Comparison of ENCODE assay signal across 8 cellular contexts in genomic region chr16:30355954-30356308, GRCh38. TPM values are rescaled to one million over a fixed set of nuclear protein-coding genes. Genes with fewer than 3 reads are reported as not detected.
DNase-seq lines count a peak whose midpoint lies in the region; ATAC-seq, FAIRE-seq and TF ChIP-seq lines count a peak whose summit lies in the region.

No MANE protein-coding gene starts in this region.

- peak overlapping the region; percentile 92 for H3K27ac ChIP-seq in CD4-positive, alpha-beta T cell (ENCODE audit: low read depth, low read length)
- H3K27ac ChIP-seq in ectodermal cell (ENCODE audit: insufficient read depth, low read depth, low read length, poor library complexity, severe bottlenecking), result peak overlapping the region; percentile 99
- peak overlapping the region; percentile 91 for H3K27ac ChIP-seq in neural progenitor cell

- H3K4me3 ChIP-seq in MG63 (peak overlapping the region; percentile 96), ectodermal cell (ENCODE audit: insufficient read depth, low read depth, low read length) (peak overlapping the region; percentile 97), neural progenitor cell (peak overlapping the region; percentile 84)

- intact Hi-C loops in CD4-positive, alpha-beta T cell (cut with DNase I, micrococcal nuclease), result loop anchor here (1.0 to 10.0 kb wide), 6 partner anchors 14 to 201 kb away; partner anchors contain the start of genes TBC1D10B (in 2 of the 2), ZNF771 (in 2 of the 2) and ZNF764 (in 1 of the 2)

- no peaks in the 10 kb centered on the region for H3K9me3 Mint-ChIP-seq in CD4-positive, alpha-beta T cell
- H3K9me3 Mint-ChIP-seq in neural progenitor cell, result no peaks in the 10 kb centered on the region

- FAIRE-seq in HTR-8/SVneo (lab: Jason Lieb, UNC), result no peak

- 52 to 57% methylated on average over 7 of the region's 7 CpGs for WGBS in ectodermal cell, 2 experiments

- peaks cover 10% of the 10 kb centered on the region for H4K20me1 ChIP-seq in neural progenitor cell (ENCODE audit: low read depth)

- H3F3A ChIP-seq in neural progenitor cell (ENCODE audit: low read depth), result peaks cover 5% of the 10 kb centered on the region

- H3K36me3 Mint-ChIP-seq in CD4-positive, alpha-beta T cell (ENCODE audit: low read depth), result peaks cover 74% of the 10 kb centered on the region
- peaks cover 20% of the 10 kb centered on the region for H3K36me3 Mint-ChIP-seq in neural progenitor cell

- no peaks in the 10 kb centered on the region for H3K9me3 ChIP-seq in CD4-positive, alpha-beta T cell (ENCODE audit: control insufficient read depth, low read length)
- H3K9me3 ChIP-seq in MG63 (no peaks in the 10 kb centered on the region), ectodermal cell (ENCODE audit: control insufficient read depth, low read length) (no peaks in the 10 kb centered on the region), neural progenitor cell (ENCODE audit: low read depth) (no peaks in the 10 kb centered on the region)

- peak overlapping the region; percentile 61 for H3K9ac ChIP-seq in neural progenitor cell

- H3K79me2 ChIP-seq in neural progenitor cell (ENCODE audit: low read depth), result peaks cover 26% of the 10 kb centered on the region

- no peaks in the 10 kb centered on the region for H3K27me3 Mint-ChIP-seq in CD4-positive, alpha-beta T cell
- H3K27me3 Mint-ChIP-seq in neural progenitor cell (ENCODE audit: insufficient read depth, low read depth), result peaks cover 7% of the 10 kb centered on the region

- peak overlapping the region; percentile 1 for H2AFZ ChIP-seq in neural progenitor cell (replicated peaks)

- peak overlapping the region; percentile 91 for H3K4me3 Mint-ChIP-seq in CD4-positive, alpha-beta T cell
- peak overlapping the region; percentile 96 for H3K4me3 Mint-ChIP-seq in neural progenitor cell

- H3K4me2 ChIP-seq in neural progenitor cell, result peak overlapping the region; percentile 70

- peak overlapping the region; percentile 89 for H3K27ac Mint-ChIP-seq in CD4-positive, alpha-beta T cell
- H3K27ac Mint-ChIP-seq in neural progenitor cell, result peak overlapping the region; percentile 100

- no peak for DNase-seq in CD4-positive, alpha-beta T cell
- DNase-seq in MG63 (no peak), neural progenitor cell (ENCODE audit: low spot score) (peak; percentile 28), HTR-8/SVneo (ENCODE audit: insufficient read length, low spot score) (no peak)
- no peak for DNase-seq in activated CD4-positive, CD25-positive, alpha-beta regulatory T cell treated with anti-CD3 and anti-CD28 coated beads, Interleukin-2, amount 50 U/mL, for 72 hours

- POLR2A ChIA-PET in CD4-positive, alpha-beta T cell (lab: Charles Lee), result interaction anchor here (1.0 to 4.6 kb wide), 9 partner anchors 12 to 290 kb away, joined by 3 to 19 read pairs (median 10); partner anchors contain the start of genes ALDOA, CORO1A and TBC1D10B

- ATAC-seq in CD4-positive, alpha-beta T cell (ENCODE audit: poor library complexity), result no peak
- ATAC-seq in GM19023 (IDR thresholded peaks at IDR 0.05; ENCODE audit: unreplicated experiment) (no peak), GM21576 (IDR thresholded peaks at IDR 0.05; ENCODE audit: unreplicated experiment) (no peak)

- TF ChIP-seq CTCF in CD4-positive, alpha-beta T cell (IDR thresholded peaks at IDR 0.05), result no peak
- no peak for TF ChIP-seq CTCF in neural progenitor cell (IDR thresholded peaks at IDR 0.05)

- CTCF ChIA-PET in CD4-positive, alpha-beta T cell (lab: Charles Lee), result no interaction called here

- H3K27me3 ChIP-seq in CD4-positive, alpha-beta T cell (ENCODE audit: control insufficient read depth, insufficient read depth, low read length), result no peaks in the 10 kb centered on the region
- no peaks in the 10 kb centered on the region for H3K27me3 ChIP-seq in MG63
- no peaks in the 10 kb centered on the region for H3K27me3 ChIP-seq in ectodermal cell (ENCODE audit: control insufficient read depth, insufficient read depth, low read length, poor library complexity, severe bottlenecking)
- no peaks in the 10 kb centered on the region for H3K27me3 ChIP-seq in neural progenitor cell

- peaks cover 24% of the 10 kb centered on the region for H3K4me1 Mint-ChIP-seq in CD4-positive, alpha-beta T cell (ENCODE audit: low read depth)
- peaks cover 23% of the 10 kb centered on the region for H3K4me1 Mint-ChIP-seq in neural progenitor cell

- peaks cover 69% of the 10 kb centered on the region for H3K36me3 ChIP-seq in MG63
- peaks cover 29% of the 10 kb centered on the region for H3K36me3 ChIP-seq in ectodermal cell (ENCODE audit: control insufficient read depth, insufficient read depth, low read length)
- H3K36me3 ChIP-seq in neural progenitor cell, result no peaks in the 10 kb centered on the region

- H3K4me1 ChIP-seq in ectodermal cell (ENCODE audit: control insufficient read depth, insufficient read depth, low read length), result no peaks in the 10 kb centered on the region
- H3K4me1 ChIP-seq in neural progenitor cell, result peaks cover 6% of the 10 kb centered on the region

RNA-seq across cellular contexts. Expression of gene CD2BP2, which starts 0.8 kb away (rescaled TPM):
- total RNA-seq in CD4-positive, alpha-beta T cell, result 10 to 100 TPM; 39.1 to 41.7 TPM
- 43.8 and 70.0 TPM in 2 replicates for total RNA-seq in MG63 (2014; rRNA removed; shearing (Covaris generic); ENCODE audit: low replicate concordance)
- polyA plus RNA-seq in ectodermal cell (2013, experiment 1 of 4), result 60.2 TPM
- polyA plus RNA-seq in ectodermal cell (2013, experiment 2 of 4), result 64.8 TPM
- polyA plus RNA-seq in ectodermal cell (2013, experiment 3 of 4), result 36.5 TPM
- 40.4 TPM for polyA plus RNA-seq in ectodermal cell (2013, experiment 4 of 4)
- 30.4 and 55.1 TPM in 2 replicates for total RNA-seq in neural progenitor cell (ENCODE audit: low replicate concordance)

RNA-seq across cellular contexts. Expression of gene TBC1D10B, which starts 14.4 kb away (rescaled TPM):
- 10 to 100 TPM; 12.7 to 14.7 TPM for total RNA-seq in CD4-positive, alpha-beta T cell
- total RNA-seq in MG63 (2014; rRNA removed; shearing (Covaris generic); ENCODE audit: low replicate concordance), result 40.3 and 60.6 TPM in 2 replicates
- polyA plus RNA-seq in ectodermal cell (2013, experiment 1 of 4), result 30.9 TPM
- polyA plus RNA-seq in ectodermal cell (2013, experiment 2 of 4), result 31.5 TPM
- 26.0 TPM for polyA plus RNA-seq in ectodermal cell (2013, experiment 3 of 4)
- polyA plus RNA-seq in ectodermal cell (2013, experiment 4 of 4), result 27.4 TPM
- 8.2 and 23.4 TPM in 2 replicates for total RNA-seq in neural progenitor cell (ENCODE audit: low replicate concordance)

RNA-seq across cellular contexts. Expression of gene MYL11, which starts 18.7 kb away (rescaled TPM):
- total RNA-seq in CD4-positive, alpha-beta T cell, result 1 to 10 TPM in 1 of 2 experiments, under 1 TPM in 1; 0.95 to 2.4 TPM
- not detected in 2 replicates for total RNA-seq in MG63 (2014; rRNA removed; shearing (Covaris generic); ENCODE audit: low replicate concordance)
- polyA plus RNA-seq in ectodermal cell (2013, experiment 1 of 4), result 3.6 TPM
- polyA plus RNA-seq in ectodermal cell (2013, experiment 2 of 4), result 2.8 TPM
- 0.75 TPM for polyA plus RNA-seq in ectodermal cell (2013, experiment 3 of 4)
- 1.5 TPM for polyA plus RNA-seq in ectodermal cell (2013, experiment 4 of 4)
- 0.68 and 4.1 TPM in 2 replicates for total RNA-seq in neural progenitor cell (ENCODE audit: low replicate concordance)

RNA-seq across cellular contexts. Expression of gene SEPTIN1, which starts 26.4 kb away (rescaled TPM):
- 100 to 1,000 TPM; 161 to 163 TPM for total RNA-seq in CD4-positive, alpha-beta T cell
- not detected in 2 replicates for total RNA-seq in MG63 (2014; rRNA removed; shearing (Covaris generic); ENCODE audit: low replicate concordance)
- polyA plus RNA-seq in ectodermal cell (2013, experiment 1 of 4), result 3.1 TPM
- 2.3 TPM for polyA plus RNA-seq in ectodermal cell (2013, experiment 2 of 4)
- 3.8 TPM for polyA plus RNA-seq in ectodermal cell (2013, experiment 3 of 4)
- polyA plus RNA-seq in ectodermal cell (2013, experiment 4 of 4), result 4.1 TPM
- 1.1 TPM in 1 of 2 replicates, not detected in the other for total RNA-seq in neural progenitor cell (ENCODE audit: low replicate concordance)

RNA-seq across cellular contexts. Expression of gene ZNF48, which starts 39.3 kb away (rescaled TPM):
- 1 to 10 TPM; 3.4 to 3.5 TPM for total RNA-seq in CD4-positive, alpha-beta T cell
- 17.2 and 19.8 TPM in 2 replicates for total RNA-seq in MG63 (2014; rRNA removed; shearing (Covaris generic); ENCODE audit: low replicate concordance)
- polyA plus RNA-seq in ectodermal cell (2013, experiment 1 of 4), result 45.3 TPM
- polyA plus RNA-seq in ectodermal cell (2013, experiment 2 of 4), result 53.1 TPM
- polyA plus RNA-seq in ectodermal cell (2013, experiment 3 of 4), result 34.0 TPM
- polyA plus RNA-seq in ectodermal cell (2013, experiment 4 of 4), result 39.1 TPM
- total RNA-seq in neural progenitor cell (ENCODE audit: low replicate concordance), result 39.3 and 41.8 TPM in 2 replicates
